ENCODE assay signal across 9 cellular contexts in genomic region chr3:9928158-9928557, GRCh38. TPM values are rescaled to one million over a fixed set of nuclear protein-coding genes. Genes with fewer than 3 reads are reported as not detected.
"Had no signal": no experiment of that assay in that cellular context is flagged by ENCODE, and none has a peak within 500 bp of the region (broad histone marks: within the 10 kb centered on the region; RNA-seq: fewer than 3 reads in every experiment).

No MANE protein-coding gene starts in this region.

- H3K9me3 Mint-ChIP-seq: HFFc6, IgD-negative memory B cell had no signal

- DNase-seq: HFFc6, KBM-7 had no signal

- H3K27ac Mint-ChIP-seq: GM23338, HFFc6, IgD-negative memory B cell had no signal

- H3K27ac ChIP-seq: HL-60 had no signal

- H3K36me3 Mint-ChIP-seq: IgD-negative memory B cell had no signal

- H3K9me3 ChIP-seq: HAP-1 had no signal

- H3K36me3 ChIP-seq: HAP-1 had no signal

- H3K4me3 Mint-ChIP-seq: GM23338, HFFc6 had no signal

- FAIRE-seq: H1, H54, HepG2 had no signal

- H3K4me3 ChIP-seq: GM23338, HAP-1 had no signal

RNA-seq across cellular contexts. Expression of gene IL17RE, which starts 25.5 kb away (rescaled TPM):
- polyA plus RNA-seq: IgD-negative memory B cell had no signal
